Comparison of ENCODE assay signal across 1 cellular context in the genomic region with DNA sequence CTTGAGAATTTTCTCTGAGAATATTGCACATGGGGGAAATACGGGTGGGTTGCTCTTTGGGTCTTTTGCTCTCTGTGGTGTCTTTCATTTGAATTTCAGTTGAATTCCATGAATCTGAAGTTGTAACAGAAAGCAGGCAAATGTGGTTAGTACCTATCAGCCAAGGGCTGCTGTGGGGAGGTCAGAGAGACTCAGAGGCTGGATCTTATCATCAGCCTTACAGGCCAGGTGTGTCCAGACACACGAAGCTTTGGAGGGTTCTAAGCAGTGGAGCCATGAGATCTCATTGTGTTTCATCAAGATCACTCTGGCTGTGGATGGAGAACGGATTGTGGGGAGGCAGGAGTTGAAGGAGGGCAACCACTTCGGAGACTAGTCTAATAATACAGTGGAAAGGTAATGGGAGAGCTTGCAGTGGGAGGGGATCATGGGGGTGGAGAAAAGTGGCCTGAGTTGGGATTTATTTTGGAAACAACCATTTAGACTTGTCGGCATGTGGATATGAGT.
TF ChIP-seq lines count a peak whose summit lies in the region.

No MANE protein-coding gene starts in this region.

TF ChIP-seq in K562, 482 proteins besides CTCF, POLR2A, EP300 and RAD21 (continued from another document):
- no peak for TF ChIP-seq SMARCA4 (IDR thresholded peaks at IDR 0.05)
- TF ChIP-seq ZC3H11A (IDR thresholded peaks at IDR 0.05; ENCODE audit: low read depth, low read length): no peak
- no peak for TF ChIP-seq DDX20 (tag; IDR thresholded peaks at IDR 0.05; ENCODE audit: low read depth)
- no peak for TF ChIP-seq ADNP (tag; IDR thresholded peaks at IDR 0.05)
- TF ChIP-seq, protein P1, sequence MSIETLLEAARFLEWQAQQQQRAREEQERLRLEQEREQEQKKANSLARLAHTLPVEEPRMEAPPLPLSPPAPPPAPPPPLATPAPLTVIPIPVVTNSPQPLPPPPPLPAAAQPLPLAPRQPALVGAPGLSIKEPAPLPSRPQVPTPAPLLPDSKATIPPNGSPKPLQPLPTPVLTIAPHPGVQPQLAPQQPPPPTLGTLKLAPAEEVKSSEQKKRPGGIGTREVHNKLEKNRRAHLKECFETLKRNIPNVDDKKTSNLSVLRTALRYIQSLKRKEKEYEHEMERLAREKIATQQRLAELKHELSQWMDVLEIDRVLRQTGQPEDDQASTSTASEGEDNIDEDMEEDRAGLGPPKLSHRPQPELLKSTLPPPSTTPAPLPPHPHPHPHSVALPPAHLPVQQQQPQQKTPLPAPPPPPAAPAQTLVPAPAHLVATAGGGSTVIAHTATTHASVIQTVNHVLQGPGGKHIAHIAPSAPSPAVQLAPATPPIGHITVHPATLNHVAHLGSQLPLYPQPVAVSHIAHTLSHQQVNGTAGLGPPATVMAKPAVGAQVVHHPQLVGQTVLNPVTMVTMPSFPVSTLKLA (conservative IDR thresholded peaks at IDR 0.05): no peak
- no peak for TF ChIP-seq ATF1 (CRISPR knock-in tag; IDR thresholded peaks at IDR 0.05)
- no peak for TF ChIP-seq ATF1 (tag; IDR thresholded peaks at IDR 0.05)
- TF ChIP-seq RBM17 (IDR thresholded peaks at IDR 0.05; ENCODE audit: borderline replicate concordance, low read depth, low read length): no peak
- TF ChIP-seq ZFPM2 (CRISPR knock-in tag; IDR thresholded peaks at IDR 0.05): no peak
- TF ChIP-seq ZNF707 (CRISPR knock-in tag; conservative IDR thresholded peaks at IDR 0.05): no peak
- no peak for TF ChIP-seq PML (IDR thresholded peaks at IDR 0.05; ENCODE audit: low read length)
- no peak for TF ChIP-seq SMAD4 (CRISPR knock-in tag; conservative IDR thresholded peaks at IDR 0.05)
- TF ChIP-seq CBFA2T3 (IDR thresholded peaks at IDR 0.05): peak; percentile 68
- no peak for TF ChIP-seq ELF4 (CRISPR knock-in tag; IDR thresholded peaks at IDR 0.05)
- no peak for TF ChIP-seq ZNF384 (IDR thresholded peaks at IDR 0.05; ENCODE audit: low read depth, low read length)
- TF ChIP-seq ARID1B (IDR thresholded peaks at IDR 0.05): peak; percentile 48; the same call in 1 of the 2 replicates
- 0 out of 2 replicates have a peak, but pooled peaks have one; percentile 12 for TF ChIP-seq DPF2 (IDR thresholded peaks at IDR 0.05)
- no peak for TF ChIP-seq ZNF830 (CRISPR knock-in tag; IDR thresholded peaks at IDR 0.05)
- no peak for TF ChIP-seq ZNF184 (CRISPR knock-in tag; IDR thresholded peaks at IDR 0.05)
- no peak for TF ChIP-seq ZNF143 (CRISPR knock-in tag; IDR thresholded peaks at IDR 0.05)
- TF ChIP-seq, protein P2, sequence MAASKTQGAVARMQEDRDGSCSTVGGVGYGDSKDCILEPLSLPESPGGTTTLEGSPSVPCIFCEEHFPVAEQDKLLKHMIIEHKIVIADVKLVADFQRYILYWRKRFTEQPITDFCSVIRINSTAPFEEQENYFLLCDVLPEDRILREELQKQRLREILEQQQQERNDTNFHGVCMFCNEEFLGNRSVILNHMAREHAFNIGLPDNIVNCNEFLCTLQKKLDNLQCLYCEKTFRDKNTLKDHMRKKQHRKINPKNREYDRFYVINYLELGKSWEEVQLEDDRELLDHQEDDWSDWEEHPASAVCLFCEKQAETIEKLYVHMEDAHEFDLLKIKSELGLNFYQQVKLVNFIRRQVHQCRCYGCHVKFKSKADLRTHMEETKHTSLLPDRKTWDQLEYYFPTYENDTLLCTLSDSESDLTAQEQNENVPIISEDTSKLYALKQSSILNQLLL (CRISPR knock-in tag; IDR thresholded peaks at IDR 0.05; ENCODE audit: borderline replicate concordance): no peak
- no peak for TF ChIP-seq PTTG1 (tag; IDR thresholded peaks at IDR 0.05; ENCODE audit: low read depth)
